ENCODE assay signal across 16 cellular contexts in the genomic region with DNA sequence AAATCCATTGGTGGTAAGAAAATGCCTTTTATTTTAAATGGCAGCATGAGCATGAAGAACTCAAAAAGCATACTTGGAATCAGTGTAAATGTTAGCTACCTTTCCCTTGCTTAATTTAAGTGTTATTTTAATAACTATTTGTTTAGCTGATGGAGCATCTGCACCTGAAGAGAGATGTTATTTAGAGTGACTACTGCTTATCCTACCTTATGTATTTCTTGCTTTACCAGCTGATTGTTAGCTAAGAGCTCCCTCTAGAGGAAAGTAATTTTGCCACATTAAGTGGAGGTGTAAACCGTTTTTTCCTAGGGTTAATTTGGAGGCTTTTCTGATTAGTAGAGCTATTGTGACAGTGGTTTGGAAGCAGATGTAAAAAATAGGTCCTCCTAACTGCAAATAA. TPM values are rescaled to one million over a fixed set of nuclear protein-coding genes. Genes with fewer than 3 reads are reported as not detected.
"Had no signal": no experiment of that assay in that cellular context is flagged by ENCODE, and none has a peak within 500 bp of the region (broad histone marks: within the 10 kb centered on the region; RNA-seq: fewer than 3 reads in every experiment).

No MANE protein-coding gene starts in this region.

RNA-seq across cellular contexts. Expression of gene PSG4, which starts 21.5 kb away (rescaled TPM):
- total RNA-seq: activated B cell treated with CpG ODN at 0.5 μM for 24 hours; activated CD8-positive, alpha-beta T cell treated with anti-CD3 and anti-CD28 coated beads for 36 hours; activated T-cell treated with anti-CD3 and anti-CD28 coated beads, Interleukin-2, amount 50 U/mL, for 4 hours; cardiac septum; cerebellum; dorsolateral prefrontal cortex; endodermal cell; glomerular endothelial cell; heart right ventricle; hepatocyte; T-helper 2 cell treated with Interferon-gamma antibody and Interleukin-4, amounts not matched to agents 100 ng/mL and 5 ng/mL, for 36 hours had no signal
- polyA plus RNA-seq: heart right ventricle, hepatocyte had no signal

RNA-seq across cellular contexts. Expression of gene PSG5, which starts 40.6 kb away (rescaled TPM):
- total RNA-seq: activated B cell treated with CpG ODN at 0.5 μM for 24 hours; activated CD8-positive, alpha-beta T cell treated with anti-CD3 and anti-CD28 coated beads for 36 hours; activated T-cell treated with anti-CD3 and anti-CD28 coated beads, Interleukin-2, amount 50 U/mL, for 4 hours; activated T-helper 17 cell treated with anti-CD3 and anti-CD28 coated beads, Interleukin-2, amount 50 U/mL, for 72 hours; bronchial epithelial cell; cardiac septum; endodermal cell; esophagus muscularis mucosa; gastroesophageal sphincter; heart right ventricle; T-helper 2 cell treated with Interferon-gamma antibody and Interleukin-4, amounts not matched to agents 100 ng/mL and 5 ng/mL, for 36 hours had no signal
- polyA plus RNA-seq: adipose tissue, heart right ventricle had no signal

RNA-seq across cellular contexts. Expression of gene PSG9, which starts 42.3 kb away (rescaled TPM):
- total RNA-seq: activated B cell treated with CpG ODN at 0.5 μM for 24 hours; activated CD8-positive, alpha-beta T cell treated with anti-CD3 and anti-CD28 coated beads for 36 hours; activated T-cell treated with anti-CD3 and anti-CD28 coated beads, Interleukin-2, amount 50 U/mL, for 4 hours; bronchial epithelial cell; cardiac septum; cerebellum; dorsolateral prefrontal cortex; endodermal cell; esophagus muscularis mucosa; gastroesophageal sphincter; heart right ventricle; T-helper 2 cell treated with Interferon-gamma antibody and Interleukin-4, amounts not matched to agents 100 ng/mL and 5 ng/mL, for 36 hours had no signal
- polyA plus RNA-seq: heart right ventricle, hepatocyte had no signal
